ENCODE assay signal across 23 cellular contexts in genomic region chr3:169272533-169272932, GRCh38.
"Had no signal": no experiment of that assay in that cellular context is flagged by ENCODE, and none has a peak within 500 bp of the region (broad histone marks: within the 10 kb centered on the region; RNA-seq: fewer than 3 reads in every experiment).

No MANE protein-coding gene starts in this region.

- H3K27me3 Mint-ChIP-seq: activated B cell treated with CpG ODN at 0.5 μM for 24 hours; activated naive CD8-positive, alpha-beta T cell; stimulated activated naive CD8-positive, alpha-beta T cell treated with anti-CD3 and anti-CD28 coated beads, Interleukin-15, amount 100 ng/mL, for 72 hours had no signal

- DNase-seq: activated B cell treated with CpG ODN at 0.5 μM for 24 hours; activated CD4-positive, alpha-beta T cell treated with anti-CD3 and anti-CD28 coated beads, Interleukin-2, amount 50 U/mL, for 1 hour; activated CD8-positive, alpha-beta T cell treated with anti-CD3 and anti-CD28 coated beads for 36 hours; activated T-cell treated with anti-CD3 and anti-CD28 coated beads, Interleukin-2, amount 50 U/mL, for 48 hours; anterior cingulate cortex; effector memory CD4-positive, alpha-beta T cell; islet precursor cell; left cardiac atrium; midbrain; nephron progenitor cell; right lobe of liver; stimulated activated CD4-positive, alpha-beta T cell treated with anti-CD3 and anti-CD28 coated beads, Interleukin-4, amount 100 ng/mL, for 24 hours; stimulated activated naive CD8-positive, alpha-beta T cell treated with anti-CD3 and anti-CD28 coated beads, Interleukin-15, amount 100 ng/mL, for 72 hours; T-helper 1 cell; thyroid gland; upper lobe of right lung had no signal

- H2AFZ ChIP-seq: parathyroid adenoma had no signal

- H3K9me3 Mint-ChIP-seq: activated B cell treated with CpG ODN at 0.5 μM for 24 hours; activated CD8-positive, alpha-beta T cell treated with anti-CD3 and anti-CD28 coated beads for 36 hours; activated T-helper 2 cell treated with anti-CD3 and anti-CD28 coated beads, Interferon-gamma antibody, Interleukin-2, Interleukin-4, amounts not matched to agents 10 μg/mL and 5 μg/mL and 100 μg/mL, durations not matched to agents 14 hours and 24 hours and 36 hours; nephron progenitor cell; stimulated activated effector memory CD8-positive, alpha-beta T cell treated with anti-CD3 and anti-CD28 coated beads, Interleukin-12 subunit alpha, Interleukin-12 subunit beta, amount 100 ng/mL, for 72 hours; stimulated activated naive CD8-positive, alpha-beta T cell treated with anti-CD3 and anti-CD28 coated beads, Interleukin-15, amount 100 ng/mL, for 72 hours; T-helper 2 cell treated with Interferon-gamma antibody and Interleukin-4, amounts not matched to agents 5 μg/mL and 100 μg/mL, for 36 hours had no signal

- FAIRE-seq: colon, frontal cortex had no signal

- H3K9me3 ChIP-seq: thyroid gland, upper lobe of right lung had no signal

- H3K4me1 ChIP-seq: parathyroid adenoma, right lobe of liver, thyroid gland had no signal

- H3K4me3 ChIP-seq: right lobe of liver, thyroid gland, upper lobe of right lung had no signal

- H3K27me3 ChIP-seq: right lobe of liver, thyroid gland, upper lobe of right lung had no signal

- H3K79me2 ChIP-seq: parathyroid adenoma had no signal

- H3K36me3 ChIP-seq: right lobe of liver, thyroid gland, upper lobe of right lung had no signal

- H3K27ac ChIP-seq: parathyroid adenoma, right lobe of liver, thyroid gland, upper lobe of right lung had no signal

- H3K4me1 Mint-ChIP-seq: activated B cell treated with CpG ODN at 0.5 μM for 24 hours; stimulated activated effector memory CD8-positive, alpha-beta T cell treated with anti-CD3 and anti-CD28 coated beads, Interleukin-12 subunit alpha, Interleukin-12 subunit beta, amount 100 ng/mL, for 72 hours; stimulated activated naive CD8-positive, alpha-beta T cell treated with anti-CD3 and anti-CD28 coated beads, Interleukin-15, amount 100 ng/mL, for 72 hours had no signal

- ATAC-seq: activated CD8-positive, alpha-beta T cell treated with anti-CD3 and anti-CD28 coated beads for 36 hours; left cardiac atrium; right lobe of liver; stimulated activated effector memory CD8-positive, alpha-beta T cell treated with anti-CD3 and anti-CD28 coated beads, Interleukin-12 subunit alpha, Interleukin-12 subunit beta, amount 100 ng/mL, for 72 hours; stimulated activated naive CD8-positive, alpha-beta T cell treated with anti-CD3 and anti-CD28 coated beads, Interleukin-15, amount 100 ng/mL, for 72 hours; upper lobe of right lung had no signal

- H3K9ac ChIP-seq: parathyroid adenoma had no signal

- H3K36me3 Mint-ChIP-seq: activated naive CD8-positive, alpha-beta T cell; stimulated activated effector memory CD8-positive, alpha-beta T cell treated with anti-CD3 and anti-CD28 coated beads, Interleukin-12 subunit alpha, Interleukin-12 subunit beta, amount 100 ng/mL, for 72 hours had no signal

- H3K27ac Mint-ChIP-seq: activated B cell treated with CpG ODN at 0.5 μM for 24 hours; activated CD8-positive, alpha-beta T cell treated with anti-CD3 and anti-CD28 coated beads for 36 hours; activated naive CD8-positive, alpha-beta T cell; activated T-helper 2 cell treated with anti-CD3 and anti-CD28 coated beads, Interferon-gamma antibody, Interleukin-2, Interleukin-4, amounts not matched to agents 10 μg/mL and 5 μg/mL and 100 μg/mL, durations not matched to agents 14 hours and 24 hours and 36 hours; nephron progenitor cell; stimulated activated effector memory CD8-positive, alpha-beta T cell treated with anti-CD3 and anti-CD28 coated beads, Interleukin-12 subunit alpha, Interleukin-12 subunit beta, amount 100 ng/mL, for 72 hours; stimulated activated naive CD8-positive, alpha-beta T cell treated with anti-CD3 and anti-CD28 coated beads, Interleukin-15, amount 100 ng/mL, for 72 hours; T-helper 2 cell treated with Interferon-gamma antibody and Interleukin-4, amounts not matched to agents 5 μg/mL and 100 μg/mL, for 36 hours had no signal

- H3K4me3 Mint-ChIP-seq: activated B cell treated with CpG ODN at 0.5 μM for 24 hours; activated CD8-positive, alpha-beta T cell treated with anti-CD3 and anti-CD28 coated beads for 36 hours; activated naive CD8-positive, alpha-beta T cell; nephron progenitor cell; stimulated activated effector memory CD8-positive, alpha-beta T cell treated with anti-CD3 and anti-CD28 coated beads, Interleukin-12 subunit alpha, Interleukin-12 subunit beta, amount 100 ng/mL, for 72 hours; stimulated activated naive CD8-positive, alpha-beta T cell treated with anti-CD3 and anti-CD28 coated beads, Interleukin-15, amount 100 ng/mL, for 72 hours; T-helper 2 cell treated with Interferon-gamma antibody and Interleukin-4, amounts not matched to agents 5 μg/mL and 100 μg/mL, for 36 hours had no signal
